ENCODE assay signal across 24 cellular contexts in the genomic region with DNA sequence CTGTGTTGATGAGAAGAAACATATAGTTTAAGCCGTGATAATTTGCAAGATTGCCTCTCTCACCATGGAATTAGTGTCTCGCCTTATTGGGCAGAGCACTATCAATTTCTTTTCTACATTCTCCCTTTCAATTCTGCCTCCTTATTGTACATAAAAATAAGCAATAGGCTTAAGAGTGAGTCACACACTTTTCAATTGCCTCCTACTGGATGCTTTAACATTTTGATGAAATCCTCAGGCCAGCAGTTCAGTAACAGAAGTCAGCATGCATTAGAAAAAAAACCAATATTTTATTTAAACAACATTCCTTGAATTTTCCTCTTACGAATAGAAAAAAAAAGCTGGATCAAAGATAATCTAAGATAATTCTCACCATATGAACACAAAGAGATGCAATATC. TPM values are rescaled to one million over a fixed set of nuclear protein-coding genes. Genes with fewer than 3 reads are reported as not detected.
"Had no signal": no experiment of that assay in that cellular context is flagged by ENCODE, and none has a peak within 500 bp of the region (broad histone marks: within the 10 kb centered on the region; RNA-seq: fewer than 3 reads in every experiment).

No MANE protein-coding gene starts in this region.

- DNase-seq: activated CD4-positive, alpha-beta T cell treated with anti-CD3 and anti-CD28 coated beads for 4 hours; activated CD8-positive, alpha-beta memory T cell treated with anti-CD3 and anti-CD28 coated beads, Interleukin-2, amount 50 U/mL, for 48 hours; activated CD8-positive, alpha-beta T cell treated with anti-CD3 and anti-CD28 coated beads for 36 hours; activated effector memory CD4-positive, alpha-beta T cell treated with Interleukin-2 at 50 U/mL for 16 hours; activated naive CD4-positive, alpha-beta T cell treated with Interleukin-2 at 50 U/mL for 16 hours; activated naive CD8-positive, alpha-beta T cell treated with anti-CD3 and anti-CD28 coated beads, Interleukin-2, amount 50 U/mL, for 24 hours; activated T-cell treated with anti-CD3 and anti-CD28 coated beads, Interleukin-2, amount 50 U/mL, for 1 hour; amygdala; NCI-H1092; NCI-H1417 treated with DMSO at 0.1 percent for 48 hours; NCI-H1694; NCI-H2029 treated with DMSO at 0.1 percent for 48 hours; NCI-H446; NCI-H524; PC-3; SHP77 treated with DMSO at 0.1 percent for 48 hours had no signal

- H3K36me3 ChIP-seq: cardiac muscle cell had no signal

- H3K4me3 ChIP-seq: cardiac muscle cell had no signal

- H3K27me3 ChIP-seq: cardiac muscle cell had no signal

- H3K27ac ChIP-seq: cardiac muscle cell, KMS-11 had no signal

- H3K9ac ChIP-seq: KMS-11 had no signal

- ATAC-seq: activated CD4-positive, CD25-positive, alpha-beta regulatory T cell treated with anti-CD3 and anti-CD28 coated beads, Interleukin-2, amount 50 U/mL, for 24 hours; activated CD8-positive, alpha-beta T cell treated with anti-CD3 and anti-CD28 coated beads for 36 hours; activated naive CD4-positive, alpha-beta T cell treated with anti-CD3 and anti-CD28 coated beads, Interleukin-2, amount 50 U/mL, for 72 hours; activated naive CD8-positive, alpha-beta T cell treated with anti-CD3 and anti-CD28 coated beads, Interleukin-2, amount 50 U/mL, for 24 hours had no signal

- H3K4me2 ChIP-seq: KMS-11 had no signal

RNA-seq across cellular contexts. Expression of a gene that starts 33.8 kb away (rescaled TPM):
- total RNA-seq: PC-3 had no signal

RNA-seq across cellular contexts. Expression of a gene that starts 40.4 kb away (rescaled TPM):
- total RNA-seq: activated CD8-positive, alpha-beta T cell treated with anti-CD3 and anti-CD28 coated beads for 36 hours; activated naive CD4-positive, alpha-beta T cell treated with anti-CD3 and anti-CD28 coated beads, Interleukin-2, amount 50 U/mL, for 72 hours; activated T-helper 1 cell treated with anti-CD3 and anti-CD28 coated beads, Interleukin-12 subunit alpha, Interleukin-12 subunit beta, Interleukin-2, Interleukin-4 antibody, amounts not matched to agents 30 ng/mL and 10 ng/mL and 1 ng/mL, durations not matched to agents 14 hours and 24 hours and 36 hours; astrocyte; cardiac muscle cell; MCF 10A; PC-3; SK-MEL-5 had no signal
- polyA plus RNA-seq: cardiac muscle cell had no signal

RNA-seq across cellular contexts. Expression of a gene that starts 54.9 kb away (rescaled TPM):
- total RNA-seq: activated CD8-positive, alpha-beta T cell treated with anti-CD3 and anti-CD28 coated beads for 36 hours; activated naive CD4-positive, alpha-beta T cell treated with anti-CD3 and anti-CD28 coated beads, Interleukin-2, amount 50 U/mL, for 72 hours; activated T-helper 1 cell treated with anti-CD3 and anti-CD28 coated beads, Interleukin-12 subunit alpha, Interleukin-12 subunit beta, Interleukin-2, Interleukin-4 antibody, amounts not matched to agents 30 ng/mL and 10 ng/mL and 1 ng/mL, durations not matched to agents 14 hours and 24 hours and 36 hours; astrocyte; cardiac muscle cell; MCF 10A; PC-3; SK-MEL-5 had no signal
- polyA plus RNA-seq: cardiac muscle cell had no signal

RNA-seq across cellular contexts. Expression of a gene that starts 58.7 kb away (rescaled TPM):
- total RNA-seq: activated CD8-positive, alpha-beta T cell treated with anti-CD3 and anti-CD28 coated beads for 36 hours; activated naive CD4-positive, alpha-beta T cell treated with anti-CD3 and anti-CD28 coated beads, Interleukin-2, amount 50 U/mL, for 72 hours; activated T-helper 1 cell treated with anti-CD3 and anti-CD28 coated beads, Interleukin-12 subunit alpha, Interleukin-12 subunit beta, Interleukin-2, Interleukin-4 antibody, amounts not matched to agents 30 ng/mL and 10 ng/mL and 1 ng/mL, durations not matched to agents 14 hours and 24 hours and 36 hours; astrocyte; cardiac muscle cell; MCF 10A; PC-3; SK-MEL-5 had no signal
- polyA plus RNA-seq: cardiac muscle cell had no signal
